1 cellular context compared by ENCODE assay signal in genomic region chr17:4710693-4711634, GRCh38.
TF ChIP-seq lines count a peak whose summit lies in the region.

No MANE protein-coding gene starts in this region.

TF ChIP-seq in WTC11, 78 proteins besides CTCF, POLR2A, EP300 and RAD21 (continued from another document):
- TF ChIP-seq AFF4 (CRISPR knock-in tag; IDR thresholded peaks at IDR 0.05; ENCODE audit: borderline replicate concordance): no peak
